Comparison of ENCODE assay signal across 27 cellular contexts in the genomic region with DNA sequence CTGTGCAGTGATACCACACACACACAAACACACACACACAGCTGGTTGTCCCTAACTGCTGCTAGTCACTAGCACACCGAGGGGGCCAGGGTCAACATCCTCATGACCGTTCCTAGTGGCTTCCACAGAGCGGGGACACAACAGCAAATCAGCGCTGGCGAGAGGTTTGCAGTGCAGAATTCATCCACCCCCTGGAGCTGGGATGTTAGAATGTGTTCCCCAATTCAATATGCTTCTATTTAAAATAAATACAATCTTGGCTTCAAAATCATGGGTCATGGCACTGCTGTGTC.
"Had no signal": no experiment of that assay in that cellular context is flagged by ENCODE, and none has a peak within 500 bp of the region (broad histone marks: within the 10 kb centered on the region; RNA-seq: fewer than 3 reads in every experiment).

No MANE protein-coding gene starts in this region.

- H3K27me3 Mint-ChIP-seq: activated CD8-positive, alpha-beta T cell treated with anti-CD3 and anti-CD28 coated beads for 36 hours; activated naive CD8-positive, alpha-beta T cell treated with anti-CD3 and anti-CD28 coated beads for 36 hours; stimulated activated naive CD8-positive, alpha-beta T cell treated with anti-CD3 and anti-CD28 coated beads, Interleukin-15, amount 100 ng/mL, for 72 hours had no signal

- H3K36me3 Mint-ChIP-seq: stimulated activated effector memory CD8-positive, alpha-beta T cell treated with anti-CD3 and anti-CD28 coated beads, Interleukin-12 subunit alpha, Interleukin-12 subunit beta, amount 100 ng/mL, for 72 hours had no signal

- H3K27ac Mint-ChIP-seq: activated CD8-positive, alpha-beta T cell treated with anti-CD3 and anti-CD28 coated beads for 36 hours; activated naive CD4-positive, alpha-beta T cell treated with anti-CD3 and anti-CD28 coated beads for 36 hours; activated naive CD8-positive, alpha-beta T cell treated with anti-CD3 and anti-CD28 coated beads for 36 hours; activated T-helper 1 cell treated with anti-CD3 and anti-CD28 coated beads, Interleukin-12 subunit alpha, Interleukin-12 subunit beta, Interleukin-2, Interleukin-4 antibody, amounts not matched to agents 30 ng/mL and 10 ng/mL and 1 ng/mL, durations not matched to agents 14 hours and 24 hours and 36 hours; stimulated activated effector memory CD8-positive, alpha-beta T cell treated with anti-CD3 and anti-CD28 coated beads, Interleukin-12 subunit alpha, Interleukin-12 subunit beta, amount 100 ng/mL, for 72 hours had no signal

- DNase-seq: activated CD4-positive, alpha-beta T cell treated with anti-CD3 and anti-CD28 coated beads for 48 hours; activated CD8-positive, alpha-beta T cell treated with anti-CD3 and anti-CD28 coated beads for 36 hours; activated naive CD4-positive, alpha-beta T cell treated with anti-CD3 and anti-CD28 coated beads for 36 hours; activated naive CD8-positive, alpha-beta T cell treated with anti-CD3 and anti-CD28 coated beads for 36 hours; activated T-cell treated with anti-CD3 and anti-CD28 coated beads, Interleukin-2, amount 50 U/mL, for 1 hour; aorta; effector CD8-positive, alpha-beta T cell; erythroblast; hippocampal formation; kidney; lower lobe of right lung; mesenchymal stem cell; sigmoid colon; small intestine; stimulated activated CD4-positive, alpha-beta T cell treated with anti-CD3 and anti-CD28 coated beads, Interleukin-4, amount 100 ng/mL, for 24 hours; stimulated activated naive CD8-positive, alpha-beta T cell treated with anti-CD3 and anti-CD28 coated beads, Interleukin-15, amount 100 ng/mL, for 72 hours; tibial artery; upper lobe of right lung had no signal

- H3K9me3 ChIP-seq: adrenal gland, gastroesophageal sphincter, lower lobe of right lung, neutrophil, prostate gland, sigmoid colon, tibial artery, upper lobe of right lung had no signal

- H3K9me3 Mint-ChIP-seq: activated CD8-positive, alpha-beta T cell treated with anti-CD3 and anti-CD28 coated beads for 36 hours; activated naive CD8-positive, alpha-beta T cell treated with anti-CD3 and anti-CD28 coated beads for 36 hours; activated T-helper 1 cell treated with anti-CD3 and anti-CD28 coated beads, Interleukin-12 subunit alpha, Interleukin-12 subunit beta, Interleukin-2, Interleukin-4 antibody, amounts not matched to agents 30 ng/mL and 10 ng/mL and 1 ng/mL, durations not matched to agents 14 hours and 24 hours and 36 hours; central memory CD8-positive, alpha-beta T cell; stimulated activated effector memory CD8-positive, alpha-beta T cell treated with anti-CD3 and anti-CD28 coated beads, Interleukin-12 subunit alpha, Interleukin-12 subunit beta, amount 100 ng/mL, for 72 hours had no signal

- H3K36me3 ChIP-seq: adrenal gland, gastroesophageal sphincter, lower lobe of right lung, neutrophil, prostate gland, sigmoid colon, tibial artery, upper lobe of right lung had no signal

- H3K4me3 ChIP-seq: adrenal gland, gastroesophageal sphincter, lower lobe of right lung, prostate gland, sigmoid colon, tibial artery, upper lobe of right lung had no signal

- H3K4me1 ChIP-seq: gastroesophageal sphincter, sigmoid colon, tibial artery had no signal

- H3K27ac ChIP-seq: gastroesophageal sphincter, lower lobe of right lung, neutrophil, prostate gland, sigmoid colon, tibial artery, upper lobe of right lung, VCaP had no signal

- H3K27me3 ChIP-seq: adrenal gland, gastroesophageal sphincter, neutrophil, sigmoid colon, upper lobe of right lung had no signal

- H3K4me3 Mint-ChIP-seq: activated CD8-positive, alpha-beta T cell treated with anti-CD3 and anti-CD28 coated beads for 36 hours; activated naive CD4-positive, alpha-beta T cell treated with anti-CD3 and anti-CD28 coated beads for 36 hours; activated naive CD8-positive, alpha-beta T cell treated with anti-CD3 and anti-CD28 coated beads for 36 hours; activated T-helper 1 cell treated with anti-CD3 and anti-CD28 coated beads, Interleukin-12 subunit alpha, Interleukin-12 subunit beta, Interleukin-2, Interleukin-4 antibody, amounts not matched to agents 30 ng/mL and 10 ng/mL and 1 ng/mL, durations not matched to agents 14 hours and 24 hours and 36 hours; central memory CD8-positive, alpha-beta T cell; naive thymus-derived CD8-positive, alpha-beta T cell; stimulated activated effector memory CD8-positive, alpha-beta T cell treated with anti-CD3 and anti-CD28 coated beads, Interleukin-12 subunit alpha, Interleukin-12 subunit beta, amount 100 ng/mL, for 72 hours; stimulated activated naive CD8-positive, alpha-beta T cell treated with anti-CD3 and anti-CD28 coated beads, Interleukin-15, amount 100 ng/mL, for 72 hours had no signal
